Comparison of ENCODE assay signal across 12 cellular contexts in genomic region chr10:5547684-5547933, GRCh38. TPM values are rescaled to one million over a fixed set of nuclear protein-coding genes. Genes with fewer than 3 reads are reported as not detected.
A peak's percentile ranks its signal among the peaks of the same experiment; 100 is the strongest.
DNase-seq lines count a peak whose midpoint lies in the region; ATAC-seq, FAIRE-seq and TF ChIP-seq lines count a peak whose summit lies in the region.
"Had no signal": no experiment of that assay in that cellular context is flagged by ENCODE, and none has a peak within 500 bp of the region (broad histone marks: within the 10 kb centered on the region; RNA-seq: fewer than 3 reads in every experiment).

No MANE protein-coding gene starts in this region.

- H3K9me3 ChIP-seq in H1 (ENCODE audit: insufficient read depth in 2 of 2, low read depth in 1 of 2, low read length in 1 of 2) = peaks cover 0 to 9% of the 10 kb centered on the region in 2 experiments; a peak in 1 of 4 replicates
- H3K9me3 ChIP-seq in mucosa of stomach (ENCODE audit: control insufficient read depth, low read length) = no peaks in the 10 kb centered on the region
- no peaks in the 10 kb centered on the region for H3K9me3 ChIP-seq in transverse colon
- no peaks in the 10 kb centered on the region for H3K9me3 ChIP-seq in CD4-positive, alpha-beta memory T cell (ENCODE audit: control insufficient read depth in 1 of 2, low read length in 2 of 2)

- no peak overlapping the region for H3K18ac ChIP-seq in H1 (ENCODE audit: extremely low read depth, low read length)

- no peak overlapping the region for H4K5ac ChIP-seq in H1 (ENCODE audit: insufficient read length, low read depth, low read length)

- TF ChIP-seq EP300 in H1 (IDR thresholded peaks at IDR 0.05; ENCODE audit: borderline replicate concordance in 1 of 2, low read depth in 2 of 2, low read length in 2 of 2) = no peak
- no peak for TF ChIP-seq EP300 in transverse colon (IDR thresholded peaks at IDR 0.05; ENCODE audit: low read depth)

- WGBS in H1 (ENCODE audit: extremely low coverage in 1 of 2, insufficient coverage in 1 of 2, insufficient read length in 1 of 2, insufficient replicate concordance in 2 of 2, low coverage in 1 of 2, low lambda C conversion rate in 2 of 2, missing lambda C conversion rate in 1 of 2), 2 experiments = 92% methylated on average over 4 of the region's 4 CpGs; no CpG with 5 or more reads in 1 of the 2 experiments
- WGBS in transverse colon (ENCODE audit: low coverage in 1 of 2), 2 donors = 15% methylated on average over 4 of the region's 4 CpGs; no CpG with 5 or more reads in 1 of the 2 donors

- H3K36me3 Mint-ChIP-seq in stimulated activated effector memory CD8-positive, alpha-beta T cell treated with anti-CD3 and anti-CD28 coated beads, Interleukin-12 subunit alpha, Interleukin-12 subunit beta, amount 100 ng/mL, for 72 hours = no peaks in the 10 kb centered on the region
- no peaks in the 10 kb centered on the region for H3K36me3 Mint-ChIP-seq in CD4-positive, alpha-beta memory T cell
- H3K36me3 Mint-ChIP-seq in nephron progenitor cell (ENCODE audit: low read depth) = peaks cover 4% of the 10 kb centered on the region

- H3K4me2 ChIP-seq in H1 (ENCODE audit: insufficient read depth in 1 of 2, low read depth in 2 of 2, low read length in 2 of 2) = no peak overlapping the region
- H3K4me2 ChIP-seq: SK-N-SH had no signal

- H2BK20ac ChIP-seq in H1 (ENCODE audit: low read length) = no peak overlapping the region

- H3K27ac Mint-ChIP-seq in stimulated activated effector memory CD8-positive, alpha-beta T cell treated with anti-CD3 and anti-CD28 coated beads, Interleukin-12 subunit alpha, Interleukin-12 subunit beta, amount 100 ng/mL, for 72 hours = no peak overlapping the region
- peak overlapping the region in 2 of 7 donors; percentile 30 to 48 for H3K27ac Mint-ChIP-seq in CD4-positive, alpha-beta memory T cell
- no peak overlapping the region for H3K27ac Mint-ChIP-seq in nephron progenitor cell
- H3K27ac Mint-ChIP-seq: activated CD4-positive, alpha-beta T cell treated with anti-CD3 and anti-CD28 coated beads, Interleukin-2, amount 10 ng/mL, durations not matched to agents 24 days and 14 days; activated naive CD8-positive, alpha-beta T cell had no signal

- TF ChIP-seq CTCF in H1 (IDR thresholded peaks at IDR 0.05; ENCODE audit: control extremely low read depth in 1 of 3, insufficient read depth in 1 of 3, low read depth in 1 of 3, low read length in 3 of 3) (no peak), transverse colon (IDR thresholded peaks at IDR 0.05) (no peak), nephron progenitor cell (IDR thresholded peaks at IDR 0.05) (no peak)

- no peak overlapping the region for H3K23ac ChIP-seq in H1 (ENCODE audit: insufficient read length)

- H2AK5ac ChIP-seq in H1 (ENCODE audit: low read depth, low read length) = no peak overlapping the region

- no peak overlapping the region for H3K4me3 Mint-ChIP-seq in stimulated activated effector memory CD8-positive, alpha-beta T cell treated with anti-CD3 and anti-CD28 coated beads, Interleukin-12 subunit alpha, Interleukin-12 subunit beta, amount 100 ng/mL, for 72 hours
- no peak overlapping the region for H3K4me3 Mint-ChIP-seq in CD4-positive, alpha-beta memory T cell
- H3K4me3 Mint-ChIP-seq in nephron progenitor cell = no peak overlapping the region
- H3K4me3 Mint-ChIP-seq: activated CD4-positive, alpha-beta T cell treated with anti-CD3 and anti-CD28 coated beads, Interleukin-2, amount 10 ng/mL, durations not matched to agents 24 days and 14 days; activated naive CD8-positive, alpha-beta T cell had no signal

- H3K4ac ChIP-seq in H1 (replicated peaks; ENCODE audit: insufficient read length, low read depth, low read length) = no peak overlapping the region

- H3K27me3 Mint-ChIP-seq in CD4-positive, alpha-beta memory T cell = peaks cover 0 to 3% of the 10 kb centered on the region in 2 donors
- no peaks in the 10 kb centered on the region for H3K27me3 Mint-ChIP-seq in nephron progenitor cell (ENCODE audit: low read depth, poor library complexity)
- H3K27me3 Mint-ChIP-seq: activated naive CD8-positive, alpha-beta T cell had no signal

- in situ Hi-C loops in transverse colon (cut with MboI; ENCODE audit: low pct_ligation_motif_present in 1 of 4, low pct_unique_long_range_greater_than_20kb in 1 of 4, low sequenced_read_pairs in 3 of 4) = no loop called here

- peaks cover 17% of the 10 kb centered on the region for H3K4me1 Mint-ChIP-seq in stimulated activated effector memory CD8-positive, alpha-beta T cell treated with anti-CD3 and anti-CD28 coated beads, Interleukin-12 subunit alpha, Interleukin-12 subunit beta, amount 100 ng/mL, for 72 hours
- peaks cover 8 to 24% (median 18%) of the 10 kb centered on the region in 4 donors for H3K4me1 Mint-ChIP-seq in CD4-positive, alpha-beta memory T cell
- peaks cover 36% of the 10 kb centered on the region for H3K4me1 Mint-ChIP-seq in nephron progenitor cell

- no peak overlapping the region for H3K14ac ChIP-seq in H1 (ENCODE audit: insufficient read length)

- CTCF ChIA-PET in H1 (lab: Charles Lee; ENCODE audit: partially characterized antibody) = interaction anchor here (1.2 to 1.8 kb wide), 3 partner anchors 10 to 113 kb away, joined by 3 to 6 read pairs (median 5); no protein-coding TSS in a partner anchor
- CTCF ChIA-PET in CD4-positive, alpha-beta memory T cell (lab: Charles Lee; ENCODE audit: partially characterized antibody) = interaction anchor here (1.8 kb wide), 1 partner anchor 75 kb away, joined by 9 read pairs; no protein-coding TSS in a partner anchor

- H3K4me3 ChIP-seq in H1 (ENCODE audit: extremely low read depth in 1 of 4, insufficient read depth in 2 of 4, low read depth in 3 of 4, low read length in 4 of 4) (no peak overlapping the region), mucosa of stomach (ENCODE audit: low read length) (peak overlapping the region; percentile 5), transverse colon (peak overlapping the region in 2 of 4 donors; percentile 6 to 31)
- H3K4me3 ChIP-seq in CD4-positive, alpha-beta memory T cell (ENCODE audit: low read length in 2 of 2) = no peak overlapping the region

- H3K9me3 Mint-ChIP-seq in stimulated activated effector memory CD8-positive, alpha-beta T cell treated with anti-CD3 and anti-CD28 coated beads, Interleukin-12 subunit alpha, Interleukin-12 subunit beta, amount 100 ng/mL, for 72 hours = no peaks in the 10 kb centered on the region
- peaks cover 0 to 10% (median 8%) of the 10 kb centered on the region in 8 donors for H3K9me3 Mint-ChIP-seq in CD4-positive, alpha-beta memory T cell
- H3K9me3 Mint-ChIP-seq in nephron progenitor cell = peaks cover 20% of the 10 kb centered on the region

- H3K4me1 ChIP-seq in H1 (replicated peaks in 1 of 4; ENCODE audit: control insufficient read depth in 3 of 4, insufficient read depth in 4 of 4, low read length in 3 of 4) (peaks cover 0 to 3% (median 0%) of the 10 kb centered on the region in 4 experiments; a peak in 1 of 7 replicates), mucosa of stomach (ENCODE audit: control insufficient read depth, insufficient read depth, low read length) (peaks cover 90% of the 10 kb centered on the region), transverse colon (peaks cover 28 to 83% (median 64%) of the 10 kb centered on the region in 4 donors)
- H3K4me1 ChIP-seq in CD4-positive, alpha-beta memory T cell (ENCODE audit: insufficient read depth, low read length) = peaks cover 35% of the 10 kb centered on the region

- no peak overlapping the region for H3K27ac ChIP-seq in H1 (ENCODE audit: low read depth, low read length)
- H3K27ac ChIP-seq in transverse colon = peak overlapping the region; percentile 86 to 93 (median 90)
- no peak overlapping the region for H3K27ac ChIP-seq in CD4-positive, alpha-beta memory T cell (ENCODE audit: low read depth, low read length)

- no peaks in the 10 kb centered on the region for H4K20me1 ChIP-seq in H1 (replicated peaks in 1 of 2; ENCODE audit: control insufficient read depth in 1 of 2, insufficient read depth in 2 of 2, low read length in 2 of 2)

- H3K23me2 ChIP-seq in H1 (ENCODE audit: low read depth, low read length) = no peaks in the 10 kb centered on the region

- H3K79me1 ChIP-seq in H1 (ENCODE audit: low read depth, low read length) = no peaks in the 10 kb centered on the region

- ATAC-seq in stimulated activated effector memory CD8-positive, alpha-beta T cell treated with anti-CD3 and anti-CD28 coated beads, Interleukin-12 subunit alpha, Interleukin-12 subunit beta, amount 100 ng/mL, for 72 hours = no peak

- TF ChIP-seq POLR2A in H1 (IDR thresholded peaks at IDR 0.05; ENCODE audit: control extremely low read depth in 1 of 2, low read depth in 2 of 2, low read length in 2 of 2) = no peak
- no peak for TF ChIP-seq POLR2A in transverse colon (IDR thresholded peaks at IDR 0.05)

- FAIRE-seq in H1 (lab: Jason Lieb, UNC) = no peak

- no peak for TF ChIP-seq RAD21 in H1 (IDR thresholded peaks at IDR 0.05 in 1 of 2, conservative IDR thresholded peaks at IDR 0.05 in 1 of 2; ENCODE audit: low read depth in 2 of 2, low read length in 2 of 2)

- H2AFZ ChIP-seq in H1 (ENCODE audit: low read length) = no peak overlapping the region

- H2BK15ac ChIP-seq in H1 (ENCODE audit: low read length) = no peak overlapping the region

- no peaks in the 10 kb centered on the region for H3K79me2 ChIP-seq in H1 (ENCODE audit: control insufficient read depth in 1 of 2, insufficient read depth in 2 of 2, low read length in 2 of 2)

- no peak overlapping the region for H2BK120ac ChIP-seq in H1 (replicated peaks; ENCODE audit: low read depth, low read length)

- H3K56ac ChIP-seq in H1 (replicated peaks; ENCODE audit: insufficient read length, low read depth, low read length) = no peak overlapping the region

- POLR2A ChIA-PET in H1 (lab: Charles Lee; ENCODE audit: partially characterized antibody) = no interaction called here
- POLR2A ChIA-PET in CD4-positive, alpha-beta memory T cell (lab: Charles Lee; ENCODE audit: partially characterized antibody) = interaction anchor here (2.2 to 3.4 kb wide), 2 partner anchors 16 to 19 kb away, joined by 11 to 17 read pairs; no protein-coding TSS in a partner anchor

- H3K36me3 ChIP-seq in H1 (ENCODE audit: control insufficient read depth in 2 of 4, insufficient read depth in 4 of 4, low read length in 3 of 4) (no peaks in the 10 kb centered on the region), mucosa of stomach (ENCODE audit: control insufficient read depth, insufficient read depth, low read length) (no peaks in the 10 kb centered on the region), transverse colon (no peaks in the 10 kb centered on the region)
- no peaks in the 10 kb centered on the region for H3K36me3 ChIP-seq in CD4-positive, alpha-beta memory T cell (ENCODE audit: insufficient read depth, low read length)

- H4K8ac ChIP-seq in H1 (ENCODE audit: extremely low read depth, insufficient read depth, low read length) = peak overlapping the region; percentile 3

- intact Hi-C loops in transverse colon (cut with DNase I; ENCODE audit: low total_unique reads) = loop anchor here (5.0 kb wide), 1 partner anchor 270 kb away; no protein-coding TSS in a partner anchor
- intact Hi-C loops in CD4-positive, alpha-beta memory T cell (cut with micrococcal nuclease) = no loop called here

- H4K91ac ChIP-seq in H1 (replicated peaks; ENCODE audit: insufficient read length, low read length) = no peak overlapping the region

- DNase-seq in RPMI7951 (ENCODE audit: low read depth) (peak; percentile 75), H1 (ENCODE audit: low read depth in 1 of 2, low spot score in 2 of 2) (no peak), transverse colon (no peak), HPDE6-E6E7 (ENCODE audit: extremely low spot score) (no peak), nephron progenitor cell (no peak)
- DNase-seq in stimulated activated effector memory CD8-positive, alpha-beta T cell treated with anti-CD3 and anti-CD28 coated beads, Interleukin-12 subunit alpha, Interleukin-12 subunit beta, amount 100 ng/mL, for 72 hours (ENCODE audit: low spot score in 2 of 2) = no peak
- no peak for DNase-seq in CD4-positive, alpha-beta memory T cell
- DNase-seq: activated CD4-positive, alpha-beta T cell treated with anti-CD3 and anti-CD28 coated beads, Interleukin-2, amount 10 ng/mL, durations not matched to agents 24 days and 14 days; SK-N-SH had no signal

- H3K9ac ChIP-seq in H1 (replicated peaks in 1 of 4; ENCODE audit: extremely low read depth in 1 of 4, low read depth in 3 of 4, low read length in 3 of 4) (no peak overlapping the region), mucosa of stomach (ENCODE audit: low read length) (peak overlapping the region; percentile 81)
- H3K9ac ChIP-seq: SK-N-SH had no signal

- H3K27me3 ChIP-seq in H1 (replicated peaks in 1 of 4; ENCODE audit: control insufficient read depth in 3 of 4, extremely low read depth in 1 of 4, insufficient read depth in 3 of 4, low read length in 3 of 4) = no peaks in the 10 kb centered on the region
- H3K27me3 ChIP-seq in mucosa of stomach (ENCODE audit: control insufficient read depth, insufficient read depth, low read length) = no peaks in the 10 kb centered on the region
- no peaks in the 10 kb centered on the region for H3K27me3 ChIP-seq in transverse colon
- H3K27me3 ChIP-seq in CD4-positive, alpha-beta memory T cell (ENCODE audit: insufficient read depth, low read length) = no peaks in the 10 kb centered on the region

- H2BK12ac ChIP-seq in H1 (ENCODE audit: low read depth, low read length) = no peak overlapping the region

- no peak overlapping the region for H2BK5ac ChIP-seq in H1 (ENCODE audit: low read depth, low read length)

RNA-seq across cellular contexts. Expression of gene CALML3, which starts 22.8 kb away (rescaled TPM):
- total RNA-seq in RPMI7951 (2014; rRNA removed; shearing (Covaris generic)) = not detected in 2 replicates
- not detected in 2 replicates for total RNA-seq in H1 (2021; fragmentation: NEBNext Ultra II Directional; extraction: Animal tissue kit (Norgen Biotek cat#: 25700))
- not detected in 2 replicates for polyA plus RNA-seq in H1 (2011; rRNA removed)
- not detected for polyA plus RNA-seq in H1 (2011; cell fraction: cytosol; rRNA removed)
- polyA plus RNA-seq in H1 (2011; cell fraction: nucleus; rRNA removed) = not detected
- polyA plus RNA-seq in H1 (2012, experiment 1 of 2) = not detected in 4 replicates
- polyA plus RNA-seq in H1 (2012, experiment 2 of 2) = not detected
- polyA plus RNA-seq in H1 (2013, experiment 1 of 2) = not detected
- not detected for polyA plus RNA-seq in H1 (2013, experiment 2 of 2)
- polyA minus RNA-seq in H1 (2011; rRNA and poly(A)+ RNA removed) = not detected in 2 replicates
- polyA minus RNA-seq in H1 (2011; cell fraction: cytosol; rRNA and poly(A)+ RNA removed) = not detected
- not detected for polyA minus RNA-seq in H1 (2011; cell fraction: nucleus; rRNA and poly(A)+ RNA removed)
- total RNA-seq in transverse colon = not detected
- not detected for total RNA-seq in CD4-positive, alpha-beta memory T cell
- polyA plus RNA-seq in CD4-positive, alpha-beta memory T cell = not detected
- total RNA-seq: activated CD4-positive, alpha-beta T cell treated with anti-CD3 and anti-CD28 coated beads, Interleukin-2, amount 10 ng/mL, durations not matched to agents 24 days and 14 days; NCI-H460 had no signal
- polyA plus RNA-seq: SK-N-SH had no signal

RNA-seq across cellular contexts. Expression of gene CALML5, which starts 48.2 kb away (rescaled TPM):
- not detected in 2 replicates for total RNA-seq in RPMI7951 (2014; rRNA removed; shearing (Covaris generic))
- 0.38 TPM in 1 of 2 replicates, not detected in the other for total RNA-seq in H1 (2021; fragmentation: NEBNext Ultra II Directional; extraction: Animal tissue kit (Norgen Biotek cat#: 25700))
- 0.09 TPM in 1 of 2 replicates, not detected in the other for polyA plus RNA-seq in H1 (2011; rRNA removed)
- not detected for polyA plus RNA-seq in H1 (2011; cell fraction: cytosol; rRNA removed)
- polyA plus RNA-seq in H1 (2011; cell fraction: nucleus; rRNA removed) = not detected
- not detected in 4 replicates for polyA plus RNA-seq in H1 (2012, experiment 1 of 2)
- not detected for polyA plus RNA-seq in H1 (2012, experiment 2 of 2)
- not detected for polyA plus RNA-seq in H1 (2013, experiment 1 of 2)
- not detected for polyA plus RNA-seq in H1 (2013, experiment 2 of 2)
- not detected in 2 replicates for polyA minus RNA-seq in H1 (2011; rRNA and poly(A)+ RNA removed)
- not detected for polyA minus RNA-seq in H1 (2011; cell fraction: cytosol; rRNA and poly(A)+ RNA removed)
- not detected for polyA minus RNA-seq in H1 (2011; cell fraction: nucleus; rRNA and poly(A)+ RNA removed)
- total RNA-seq in transverse colon = not detected
- not detected for total RNA-seq in CD4-positive, alpha-beta memory T cell
- not detected for polyA plus RNA-seq in CD4-positive, alpha-beta memory T cell
- total RNA-seq: activated CD4-positive, alpha-beta T cell treated with anti-CD3 and anti-CD28 coated beads, Interleukin-2, amount 10 ng/mL, durations not matched to agents 24 days and 14 days; NCI-H460 had no signal
- polyA plus RNA-seq: SK-N-SH had no signal

Comparison
In these comparisons a context has a peak if more than half of its experiments do, and no peak if none do; other contexts are left out.
1. H3K27ac ChIP-seq: peak in transverse colon (4 of 4); none in H1 (single experiment) and CD4-positive, alpha-beta memory T cell (single experiment).